ENCODE assay signal across 11 cellular contexts in genomic region chr14:65318636-65319506, GRCh38.
DNase-seq lines count a peak whose midpoint lies in the region; ATAC-seq and TF ChIP-seq lines count a peak whose summit lies in the region.
"Had no signal": no experiment of that assay in that cellular context is flagged by ENCODE, and none has a peak within 500 bp of the region (broad histone marks: within the 10 kb centered on the region; RNA-seq: fewer than 3 reads in every experiment).

No MANE protein-coding gene starts in this region.

- peaks cover 11% of the 10 kb centered on the region for H3K4me1 Mint-ChIP-seq in activated T-helper 17 cell treated with anti-CD3 and anti-CD28 coated beads, Interleukin-2, amount 50 U/mL, for 72 hours
- peaks cover 18% of the 10 kb centered on the region for H3K4me1 Mint-ChIP-seq in progenitor cell of endocrine pancreas (ENCODE audit: low read depth)
- peaks cover 11% of the 10 kb centered on the region for H3K4me1 Mint-ChIP-seq in CD14-positive monocyte

- H3K4me3 Mint-ChIP-seq in activated T-helper 17 cell treated with anti-CD3 and anti-CD28 coated beads, Interleukin-2, amount 50 U/mL, for 72 hours, result no peak overlapping the region
- H3K4me3 Mint-ChIP-seq in progenitor cell of endocrine pancreas (ENCODE audit: low read depth) (no peak overlapping the region), CD14-positive monocyte (no peak overlapping the region)
- H3K4me3 Mint-ChIP-seq: neural progenitor cell had no signal

- TF ChIP-seq CTCF in GM13977 (IDR thresholded peaks at IDR 0.05; ENCODE audit: extremely low read depth, insufficient read depth, missing control alignments) (no peak), progenitor cell of endocrine pancreas (IDR thresholded peaks at IDR 0.05; ENCODE audit: unreplicated experiment) (no peak), CD14-positive monocyte (IDR thresholded peaks at IDR 0.05) (no peak)

- H3K27me3 Mint-ChIP-seq in activated T-helper 17 cell treated with anti-CD3 and anti-CD28 coated beads, Interleukin-2, amount 50 U/mL, for 72 hours, result no peaks in the 10 kb centered on the region
- H3K27me3 Mint-ChIP-seq in progenitor cell of endocrine pancreas (peaks cover 17% of the 10 kb centered on the region), CD14-positive monocyte (ENCODE audit: low read depth in 3 of 3) (peaks cover 1 to 6% (median 4%) of the 10 kb centered on the region in 3 donors)

- H3K27ac Mint-ChIP-seq in activated T-helper 17 cell treated with anti-CD3 and anti-CD28 coated beads, Interleukin-2, amount 50 U/mL, for 72 hours, result peak overlapping the region; percentile 23
- H3K27ac Mint-ChIP-seq in progenitor cell of endocrine pancreas, result no peak overlapping the region
- H3K27ac Mint-ChIP-seq in CD14-positive monocyte, result peak overlapping the region in 1 of 7 donors; percentile 43
- H3K27ac Mint-ChIP-seq: neural progenitor cell had no signal

- H3K9me3 Mint-ChIP-seq in activated T-helper 17 cell treated with anti-CD3 and anti-CD28 coated beads, Interleukin-2, amount 50 U/mL, for 72 hours, result no peaks in the 10 kb centered on the region
- H3K9me3 Mint-ChIP-seq in progenitor cell of endocrine pancreas (ENCODE audit: low read depth) (no peaks in the 10 kb centered on the region), CD14-positive monocyte (peaks cover 0 to 12% (median 5%) of the 10 kb centered on the region in 7 donors)

- DNase-seq in GM13977 (ENCODE audit: low spot score) (peak; percentile 45), iPS-NIHi7 (ENCODE audit: extremely low spot score) (no peak), progenitor cell of endocrine pancreas (ENCODE audit: low spot score, unreplicated experiment) (no peak), activated gamma-delta T cell (lab: John Stamatoyannopoulos, UW) (no peak), CD14-positive monocyte (ENCODE audit: low spot score) (no peak)
- DNase-seq: activated CD4-positive, alpha-beta T cell treated with anti-CD3 and anti-CD28 coated beads for 48 hours; hippocampal formation had no signal

- ATAC-seq in GM19455 (IDR thresholded peaks at IDR 0.05; ENCODE audit: unreplicated experiment) (peak; percentile 59), HG03095 (IDR thresholded peaks at IDR 0.05; ENCODE audit: unreplicated experiment) (peak; percentile 48)
- ATAC-seq in activated T-helper 17 cell treated with anti-CD3 and anti-CD28 coated beads, Interleukin-2, amount 50 U/mL, for 72 hours (replicated peaks), result no peak

- intact Hi-C loops in CD14-positive monocyte (cut with micrococcal nuclease), result no loop called here

- in situ Hi-C loops in GM13977 (cut with MboI; ENCODE audit: low pct_unique_long_range_greater_than_20kb, low sequenced_read_pairs, unreplicated experiment), result no loop called here

- H3K36me3 Mint-ChIP-seq in activated T-helper 17 cell treated with anti-CD3 and anti-CD28 coated beads, Interleukin-2, amount 50 U/mL, for 72 hours (ENCODE audit: low read depth), result no peaks in the 10 kb centered on the region
- H3K36me3 Mint-ChIP-seq in progenitor cell of endocrine pancreas (ENCODE audit: insufficient read depth) (no peaks in the 10 kb centered on the region), CD14-positive monocyte (no peaks in the 10 kb centered on the region)
- H3K36me3 Mint-ChIP-seq: neural progenitor cell had no signal
